In the genomic region with DNA sequence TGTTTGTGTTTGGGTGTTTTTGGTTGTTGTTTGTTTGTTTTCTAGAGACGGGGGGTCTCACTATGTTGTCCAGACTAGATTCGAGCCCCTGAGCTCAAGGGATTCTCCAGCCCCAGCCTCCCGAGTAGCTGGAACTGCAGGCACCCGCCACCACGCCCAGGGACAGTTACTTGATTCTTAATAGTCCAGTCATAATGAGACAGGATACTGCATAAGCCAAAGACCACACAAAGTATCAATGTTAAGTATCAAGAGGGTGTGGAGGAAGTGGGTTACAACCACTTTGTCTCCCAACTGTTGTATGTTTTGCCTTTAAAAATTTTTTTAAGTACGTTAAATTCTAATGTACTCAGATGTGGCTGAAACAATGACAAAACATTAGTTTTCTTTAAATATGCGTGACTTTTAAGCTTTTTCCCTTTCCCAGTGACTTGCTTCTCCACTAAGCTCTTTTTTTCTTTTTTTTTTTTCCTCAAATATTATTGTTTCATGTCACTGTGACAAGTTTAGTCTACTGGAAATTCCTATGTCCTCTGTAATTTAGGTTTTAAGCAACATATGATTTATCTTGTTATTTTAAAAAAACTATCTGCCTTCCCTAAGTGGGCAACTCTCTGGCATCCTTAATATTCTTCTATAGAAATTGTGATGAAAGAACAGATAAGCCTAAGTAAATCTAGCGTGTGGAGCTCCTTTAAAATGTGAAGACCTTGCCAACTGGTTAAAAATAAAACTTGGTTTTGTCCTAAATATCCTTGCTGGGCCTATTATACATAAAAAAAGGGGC, we compare ENCODE assay signal across 12 cellular contexts. TPM values are rescaled to one million over a fixed set of nuclear protein-coding genes. Genes with fewer than 3 reads are reported as not detected.
DNase-seq lines count a peak whose midpoint lies in the region; ATAC-seq, FAIRE-seq and TF ChIP-seq lines count a peak whose summit lies in the region.
"Had no signal": no experiment of that assay in that cellular context is flagged by ENCODE, and none has a peak within 500 bp of the region (broad histone marks: within the 10 kb centered on the region; RNA-seq: fewer than 3 reads in every experiment).

No MANE protein-coding gene starts in this region.

- DNase-seq in GM12891 (ENCODE audit: insufficient read length, low spot score) (no peak), Peyer's patch (no peak), NCI-H2227 treated with DMSO at 0.1 percent for 48 hours (lab: John Stamatoyannopoulos, UW) (no peak), DMS114 treated with DMSO at 0.1 percent for 48 hours (lab: John Stamatoyannopoulos, UW; ENCODE audit: unreplicated experiment) (no peak), AG08396 (ENCODE audit: low spot score) (no peak)
- DNase-seq in activated CD8-positive, alpha-beta T cell treated with anti-CD3 and anti-CD28 coated beads for 36 hours: peak; percentile 76
- DNase-seq in naive thymus-derived CD4-positive, alpha-beta T cell: peak in 7 of 9 donors; percentile 24 to 49 (median 40)
- DNase-seq: gastrocnemius medialis, NCI-H510A treated with DMSO at 0.1 percent for 48 hours, upper lobe of left lung had no signal

- no peaks in the 10 kb centered on the region for H3K9me3 ChIP-seq in naive thymus-derived CD4-positive, alpha-beta T cell (ENCODE audit: control insufficient read depth in 2 of 3, low read length in 3 of 3)
- H3K9me3 ChIP-seq in Peyer's patch: no peaks in the 10 kb centered on the region
- H3K9me3 ChIP-seq: gastrocnemius medialis, neutrophil, upper lobe of left lung had no signal

- H3K27ac ChIP-seq in naive thymus-derived CD4-positive, alpha-beta T cell (ENCODE audit: low read depth, low read length): no peak overlapping the region
- no peak overlapping the region for H3K27ac ChIP-seq in Peyer's patch
- H3K27ac ChIP-seq: gastrocnemius medialis, neutrophil, upper lobe of left lung had no signal

- TF ChIP-seq POLR2A in GM12891 (IDR thresholded peaks at IDR 0.05; ENCODE audit: low read depth, low read length): no peak
- no peak for TF ChIP-seq POLR2A in Peyer's patch (IDR thresholded peaks at IDR 0.05)

- ATAC-seq in HG02884 (IDR thresholded peaks at IDR 0.05; ENCODE audit: unreplicated experiment): peak; percentile 91
- peak; percentile 99 for ATAC-seq in activated CD8-positive, alpha-beta T cell treated with anti-CD3 and anti-CD28 coated beads for 36 hours
- peak; percentile 95 for ATAC-seq in naive thymus-derived CD4-positive, alpha-beta T cell
- ATAC-seq: gastrocnemius medialis had no signal

- H3K4me1 ChIP-seq in naive thymus-derived CD4-positive, alpha-beta T cell (ENCODE audit: control insufficient read depth in 2 of 2, insufficient read depth in 2 of 2, low read length in 2 of 2): peaks cover 29 to 31% of the 10 kb centered on the region in 2 donors
- H3K4me1 ChIP-seq in Peyer's patch: no peaks in the 10 kb centered on the region
- H3K4me1 ChIP-seq: gastrocnemius medialis, upper lobe of left lung had no signal

- peak overlapping the region; percentile 26 for H3K4me3 Mint-ChIP-seq in activated CD8-positive, alpha-beta T cell treated with anti-CD3 and anti-CD28 coated beads for 36 hours
- H3K4me3 Mint-ChIP-seq in naive thymus-derived CD4-positive, alpha-beta T cell: peak overlapping the region; percentile 42 to 79 (median 72)

- H3K4me1 Mint-ChIP-seq in activated CD8-positive, alpha-beta T cell treated with anti-CD3 and anti-CD28 coated beads for 36 hours (ENCODE audit: low read depth): peaks cover 43% of the 10 kb centered on the region
- peaks cover 29 to 63% (median 57%) of the 10 kb centered on the region in 7 donors for H3K4me1 Mint-ChIP-seq in naive thymus-derived CD4-positive, alpha-beta T cell

- peaks cover 0 to 5% (median 0%) of the 10 kb centered on the region in 3 experiments for H3K36me3 ChIP-seq in naive thymus-derived CD4-positive, alpha-beta T cell (ENCODE audit: control insufficient read depth in 2 of 3, insufficient read depth in 3 of 3, low read length in 3 of 3)
- no peaks in the 10 kb centered on the region for H3K36me3 ChIP-seq in Peyer's patch
- H3K36me3 ChIP-seq: gastrocnemius medialis, neutrophil, upper lobe of left lung had no signal

- CTCF ChIA-PET in activated CD8-positive, alpha-beta T cell treated with anti-CD3 and anti-CD28 coated beads for 36 hours (lab: Charles Lee): interaction anchor here (1.0 to 1.2 kb wide), 2 partner anchors 30 to 144 kb away, joined by 3 read pairs; no protein-coding TSS in a partner anchor
- CTCF ChIA-PET in naive thymus-derived CD4-positive, alpha-beta T cell (lab: Charles Lee): interaction anchor here (0.7 to 1.4 kb wide), 5 partner anchors 8 to 986 kb away, joined by 3 to 4 read pairs (median 3); no protein-coding TSS in a partner anchor

- no peak overlapping the region for H3K4me3 ChIP-seq in naive thymus-derived CD4-positive, alpha-beta T cell (ENCODE audit: low read length)
- H3K4me3 ChIP-seq in Peyer's patch: no peak overlapping the region
- H3K4me3 ChIP-seq: gastrocnemius medialis, upper lobe of left lung had no signal

- FAIRE-seq in GM12891 (lab: Jason Lieb, UNC): peak; percentile 60

- peaks cover 11% of the 10 kb centered on the region for H3K9me3 Mint-ChIP-seq in activated CD8-positive, alpha-beta T cell treated with anti-CD3 and anti-CD28 coated beads for 36 hours
- H3K9me3 Mint-ChIP-seq in naive thymus-derived CD4-positive, alpha-beta T cell: peaks cover 0 to 26% (median 0%) of the 10 kb centered on the region in 11 donors

- no peak for TF ChIP-seq CTCF in activated CD8-positive, alpha-beta T cell treated with anti-CD3 and anti-CD28 coated beads for 36 hours (IDR thresholded peaks at IDR 0.05)
- TF ChIP-seq CTCF in Peyer's patch (IDR thresholded peaks at IDR 0.05): no peak

- no peaks in the 10 kb centered on the region for H3K27me3 ChIP-seq in naive thymus-derived CD4-positive, alpha-beta T cell (ENCODE audit: control insufficient read depth in 2 of 2, insufficient read depth in 2 of 2, low read length in 2 of 2)
- no peaks in the 10 kb centered on the region for H3K27me3 ChIP-seq in Peyer's patch
- H3K27me3 ChIP-seq: gastrocnemius medialis, neutrophil, upper lobe of left lung had no signal

- H3K27ac Mint-ChIP-seq in activated CD8-positive, alpha-beta T cell treated with anti-CD3 and anti-CD28 coated beads for 36 hours: peak overlapping the region; percentile 88
- peak overlapping the region; percentile 69 to 95 (median 82) for H3K27ac Mint-ChIP-seq in naive thymus-derived CD4-positive, alpha-beta T cell

- intact Hi-C loops in activated CD8-positive, alpha-beta T cell treated with anti-CD3 and anti-CD28 coated beads for 36 hours (cut with micrococcal nuclease): loop anchor here (5.0 kb wide), 1 partner anchor 41 kb away; no protein-coding TSS in a partner anchor
- intact Hi-C loops in naive thymus-derived CD4-positive, alpha-beta T cell (cut with micrococcal nuclease): loop anchor here (1.0 to 5.0 kb wide), 10 partner anchors 13 to 157 kb away; a partner anchor contains a TSS

- H3K36me3 Mint-ChIP-seq in activated CD8-positive, alpha-beta T cell treated with anti-CD3 and anti-CD28 coated beads for 36 hours (ENCODE audit: low read depth): peaks cover 68% of the 10 kb centered on the region
- peaks cover 8 to 72% (median 34%) of the 10 kb centered on the region in 5 donors for H3K36me3 Mint-ChIP-seq in naive thymus-derived CD4-positive, alpha-beta T cell

- POLR2A ChIA-PET in activated CD8-positive, alpha-beta T cell treated with anti-CD3 and anti-CD28 coated beads for 36 hours (lab: Charles Lee): interaction anchor here (0.6 to 1.7 kb wide), 4 partner anchors 28 to 126 kb away, joined by 3 to 5 read pairs (median 4); no protein-coding TSS in a partner anchor
- POLR2A ChIA-PET in naive thymus-derived CD4-positive, alpha-beta T cell (lab: Charles Lee): interaction anchor here (0.6 to 3.0 kb wide), 7 partner anchors 10 to 154 kb away, joined by 3 to 9 read pairs (median 4); no protein-coding TSS in a partner anchor

- no peaks in the 10 kb centered on the region for H3K27me3 Mint-ChIP-seq in activated CD8-positive, alpha-beta T cell treated with anti-CD3 and anti-CD28 coated beads for 36 hours
- no peaks in the 10 kb centered on the region for H3K27me3 Mint-ChIP-seq in naive thymus-derived CD4-positive, alpha-beta T cell

TF ChIP-seq in GM12891, 5 proteins besides CTCF, POLR2A, EP300 and RAD21:
- TF ChIP-seq SPI1 (IDR thresholded peaks at IDR 0.05; ENCODE audit: low read depth, low read length) (peak; percentile 43), POLR2AphosphoS5 (IDR thresholded peaks at IDR 0.05; ENCODE audit: low read depth, low read length) (no peak)

RNA-seq across cellular contexts. Expression of a gene that starts 56.1 kb away (rescaled TPM):
- polyA plus RNA-seq in GM12891 (2012; ENCODE audit: low read depth, missing spikeins): 52.4 TPM
- total RNA-seq in activated CD8-positive, alpha-beta T cell treated with anti-CD3 and anti-CD28 coated beads for 36 hours: 10 to 100 TPM; 77.3 to 77.4 TPM
- total RNA-seq in naive thymus-derived CD4-positive, alpha-beta T cell: 10 to 100 TPM; 26.3 to 72.2 (median 45.3) TPM
- polyA plus RNA-seq in naive thymus-derived CD4-positive, alpha-beta T cell: 10 to 100 TPM; 53.7 to 57.4 TPM
- total RNA-seq in Peyer's patch: 10 to 100 TPM in 2 of 4 donors, 1 to 10 TPM in 2; 3.0 to 26.4 (median 8.5) TPM

Comparison
In these comparisons a context has a peak if more than half of its experiments do, and no peak if none do; other contexts are left out.
1. DNase-seq: peak in activated CD8-positive, alpha-beta T cell treated with anti-CD3 and anti-CD28 coated beads for 36 hours (single experiment) and naive thymus-derived CD4-positive, alpha-beta T cell (7 of 9); none in GM12891 (single experiment), Peyer's patch (0 of 3), NCI-H2227 treated with DMSO at 0.1 percent for 48 hours (single experiment), DMS114 treated with DMSO at 0.1 percent for 48 hours (single experiment) and AG08396 (single experiment).
2. Peak in every context shown above with its lines, with median percentiles within 50 percentile points of each other: ATAC-seq.